Comparison of ENCODE assay signal across 22 cellular contexts in genomic region chr11:105192115-105192514, GRCh38. TPM values are rescaled to one million over a fixed set of nuclear protein-coding genes. Genes with fewer than 3 reads are reported as not detected.
DNase-seq lines count a peak whose midpoint lies in the region; ATAC-seq, FAIRE-seq and TF ChIP-seq lines count a peak whose summit lies in the region.
"Had no signal": no experiment of that assay in that cellular context is flagged by ENCODE, and none has a peak within 500 bp of the region (broad histone marks: within the 10 kb centered on the region; RNA-seq: fewer than 3 reads in every experiment).

No MANE protein-coding gene starts in this region.

- peaks cover 1% of the 10 kb centered on the region for H3K27me3 Mint-ChIP-seq in activated T-helper 2 cell treated with anti-CD3 and anti-CD28 coated beads, Interferon-gamma antibody, Interleukin-2, Interleukin-4, amounts not matched to agents 10 μg/mL and 5 μg/mL and 100 μg/mL, durations not matched to agents 14 hours and 24 hours and 36 hours (ENCODE audit: low read depth)
- no peaks in the 10 kb centered on the region for H3K27me3 Mint-ChIP-seq in activated naive CD8-positive, alpha-beta T cell treated with anti-CD3 and anti-CD28 coated beads, Interleukin-2, amount 50 U/mL, for 24 hours
- H3K27me3 Mint-ChIP-seq: T-cell had no signal

- no peaks in the 10 kb centered on the region for H3K4me1 Mint-ChIP-seq in activated T-helper 2 cell treated with anti-CD3 and anti-CD28 coated beads, Interferon-gamma antibody, Interleukin-2, Interleukin-4, amounts not matched to agents 10 μg/mL and 5 μg/mL and 100 μg/mL, durations not matched to agents 14 hours and 24 hours and 36 hours (ENCODE audit: low read depth)
- H3K4me1 Mint-ChIP-seq in activated naive CD8-positive, alpha-beta T cell treated with anti-CD3 and anti-CD28 coated beads, Interleukin-2, amount 50 U/mL, for 24 hours, result no peaks in the 10 kb centered on the region
- H3K4me1 Mint-ChIP-seq: GM23338, T-cell had no signal

- H3K27ac Mint-ChIP-seq in activated T-helper 2 cell treated with anti-CD3 and anti-CD28 coated beads, Interferon-gamma antibody, Interleukin-2, Interleukin-4, amounts not matched to agents 10 μg/mL and 5 μg/mL and 100 μg/mL, durations not matched to agents 14 hours and 24 hours and 36 hours, result no peak overlapping the region
- H3K27ac Mint-ChIP-seq in activated naive CD8-positive, alpha-beta T cell treated with anti-CD3 and anti-CD28 coated beads, Interleukin-2, amount 50 U/mL, for 24 hours, result no peak overlapping the region
- H3K27ac Mint-ChIP-seq: GM23338, T-cell had no signal

- no peak for FAIRE-seq in GM12891 (lab: Jason Lieb, UNC)
- peak; percentile 49 for FAIRE-seq in frontal cortex (lab: Jason Lieb, UNC)
- FAIRE-seq: A204.1, RCC 7860 had no signal

- no peaks in the 10 kb centered on the region for H3K36me3 Mint-ChIP-seq in activated T-helper 2 cell treated with anti-CD3 and anti-CD28 coated beads, Interferon-gamma antibody, Interleukin-2, Interleukin-4, amounts not matched to agents 10 μg/mL and 5 μg/mL and 100 μg/mL, durations not matched to agents 14 hours and 24 hours and 36 hours (ENCODE audit: low read depth)
- H3K36me3 Mint-ChIP-seq in activated naive CD8-positive, alpha-beta T cell treated with anti-CD3 and anti-CD28 coated beads, Interleukin-2, amount 50 U/mL, for 24 hours (ENCODE audit: low read depth), result no peaks in the 10 kb centered on the region
- H3K36me3 Mint-ChIP-seq: T-cell had no signal

- ATAC-seq in HG02870 (IDR thresholded peaks at IDR 0.05; ENCODE audit: unreplicated experiment) (peak; percentile 51), HG03175 (IDR thresholded peaks at IDR 0.05; ENCODE audit: unreplicated experiment) (no peak), HG02623 (IDR thresholded peaks at IDR 0.05; ENCODE audit: unreplicated experiment) (no peak)
- ATAC-seq in activated naive CD8-positive, alpha-beta T cell treated with anti-CD3 and anti-CD28 coated beads, Interleukin-2, amount 50 U/mL, for 24 hours, result no peak
- ATAC-seq: GM23338, T-cell had no signal

- TF ChIP-seq POLR2A in GM12891 (IDR thresholded peaks at IDR 0.05; ENCODE audit: low read depth, low read length), result no peak

- intact Hi-C loops in activated T-helper 2 cell treated with anti-CD3 and anti-CD28 coated beads, Interferon-gamma antibody, Interleukin-2, Interleukin-4, amounts not matched to agents 10 μg/mL and 5 μg/mL and 100 μg/mL, durations not matched to agents 14 hours and 24 hours and 36 hours (cut with micrococcal nuclease), result no loop called here

- no peaks in the 10 kb centered on the region for H3K9me3 Mint-ChIP-seq in activated T-helper 2 cell treated with anti-CD3 and anti-CD28 coated beads, Interferon-gamma antibody, Interleukin-2, Interleukin-4, amounts not matched to agents 10 μg/mL and 5 μg/mL and 100 μg/mL, durations not matched to agents 14 hours and 24 hours and 36 hours
- no peaks in the 10 kb centered on the region for H3K9me3 Mint-ChIP-seq in activated naive CD8-positive, alpha-beta T cell treated with anti-CD3 and anti-CD28 coated beads, Interleukin-2, amount 50 U/mL, for 24 hours
- H3K9me3 Mint-ChIP-seq: GM23338, T-cell had no signal

- no peak for DNase-seq in GM12891 (ENCODE audit: insufficient read length, low spot score)
- peak; percentile 1 to 15 for DNase-seq in NOMO-1 (lab: John Stamatoyannopoulos, UW; ENCODE audit: unreplicated experiment in 2 of 2)
- no peak for DNase-seq in frontal cortex (ENCODE audit: low spot score in 2 of 2)
- no peak for DNase-seq in activated T-helper 2 cell treated with anti-CD3 and anti-CD28 coated beads, Interferon-gamma antibody, Interleukin-2, Interleukin-4, amounts not matched to agents 10 μg/mL and 5 μg/mL and 100 μg/mL, durations not matched to agents 14 hours and 24 hours and 36 hours (ENCODE audit: low spot score)
- no peak for DNase-seq in activated naive CD8-positive, alpha-beta T cell treated with anti-CD3 and anti-CD28 coated beads, Interleukin-2, amount 50 U/mL, for 24 hours
- DNase-seq: GDM1, MG63, NCI-H1105, NCI-H2029 treated with DMSO at 0.1 percent for 48 hours, NCI-H2171, NCI-H345, NCI-H524, NCI-H774, SJCRH30, T-cell had no signal

- H3K4me3 Mint-ChIP-seq in activated T-helper 2 cell treated with anti-CD3 and anti-CD28 coated beads, Interferon-gamma antibody, Interleukin-2, Interleukin-4, amounts not matched to agents 10 μg/mL and 5 μg/mL and 100 μg/mL, durations not matched to agents 14 hours and 24 hours and 36 hours (ENCODE audit: low read depth), result no peak overlapping the region
- no peak overlapping the region for H3K4me3 Mint-ChIP-seq in activated naive CD8-positive, alpha-beta T cell treated with anti-CD3 and anti-CD28 coated beads, Interleukin-2, amount 50 U/mL, for 24 hours
- H3K4me3 Mint-ChIP-seq: GM23338, T-cell had no signal

TF ChIP-seq in GM12891, 5 proteins besides CTCF, POLR2A, EP300 and RAD21:
- TF ChIP-seq PAX5 (IDR thresholded peaks at IDR 0.05; ENCODE audit: insufficient read depth, low read length, severe bottlenecking), result no peak
- peak; percentile 37; the same call in 1 of the 2 replicates for TF ChIP-seq SPI1 (IDR thresholded peaks at IDR 0.05; ENCODE audit: low read depth, low read length)

RNA-seq across cellular contexts. Expression of gene CARD18, which starts 52.5 kb away (rescaled TPM):
- not detected for polyA plus RNA-seq in GM12891 (2012; ENCODE audit: low read depth, missing spikeins)
- total RNA-seq in frontal cortex, result not detected
- not detected in 2 replicates for total RNA-seq in activated T-helper 2 cell treated with anti-CD3 and anti-CD28 coated beads, Interferon-gamma antibody, Interleukin-2, Interleukin-4, amounts not matched to agents 10 μg/mL and 5 μg/mL and 100 μg/mL, durations not matched to agents 14 hours and 24 hours and 36 hours
- total RNA-seq: GM23338, LHCN-M2, SJCRH30, T-cell had no signal
- polyA plus RNA-seq: GM23338 had no signal

Comparison
In these comparisons a context has a peak if more than half of its experiments do, and no peak if none do; other contexts are left out.
1. DNase-seq: peak in NOMO-1 (2 of 2); none in GM12891 (single experiment), frontal cortex (0 of 2), activated T-helper 2 cell treated with anti-CD3 and anti-CD28 coated beads, Interferon-gamma antibody, Interleukin-2, Interleukin-4, amounts not matched to agents 10 μg/mL and 5 μg/mL and 100 μg/mL, durations not matched to agents 14 hours and 24 hours and 36 hours (single experiment) and activated naive CD8-positive, alpha-beta T cell treated with anti-CD3 and anti-CD28 coated beads, Interleukin-2, amount 50 U/mL, for 24 hours (single experiment).